Comparison of ENCODE assay signal across 15 cellular contexts in genomic region chr12:113850309-113851056, GRCh38.
A peak's percentile ranks its signal among the peaks of the same experiment; 100 is the strongest.
DNase-seq lines count a peak whose midpoint lies in the region; ATAC-seq and TF ChIP-seq lines count a peak whose summit lies in the region.
"Had no signal": no experiment of that assay in that cellular context is flagged by ENCODE, and none has a peak within 500 bp of the region (broad histone marks: within the 10 kb centered on the region; RNA-seq: fewer than 3 reads in every experiment).

No MANE protein-coding gene starts in this region.

- peak overlapping the region in 8 of 10 donors; percentile 9 to 70 (median 52) for H3K27ac ChIP-seq in heart right ventricle
- peak overlapping the region; percentile 63 for H3K27ac ChIP-seq in rectal smooth muscle tissue (ENCODE audit: low read depth, low read length)

- H3K4me1 ChIP-seq in heart right ventricle (peaks cover 0 to 46% (median 25%) of the 10 kb centered on the region in 9 donors), rectal smooth muscle tissue (ENCODE audit: control insufficient read depth, insufficient read depth, low read length) (peaks cover 6% of the 10 kb centered on the region)

- TF ChIP-seq CTCF in heart right ventricle (IDR thresholded peaks at IDR 0.05) (no peak), omental fat pad (IDR thresholded peaks at IDR 0.05) (no peak)

- H3K36me3 ChIP-seq in heart right ventricle (peaks cover 0 to 6% (median 0%) of the 10 kb centered on the region in 9 donors), rectal smooth muscle tissue (ENCODE audit: control insufficient read depth, insufficient read depth, low read length) (no peaks in the 10 kb centered on the region)

- H3K27me3 ChIP-seq in heart right ventricle (no peaks in the 10 kb centered on the region), rectal smooth muscle tissue (ENCODE audit: control insufficient read depth, insufficient read depth, low read length) (no peaks in the 10 kb centered on the region)
- H3K27me3 ChIP-seq: esophagus squamous epithelium had no signal

- peak; percentile 77 for DNase-seq in DMS 273 (lab: John Stamatoyannopoulos, UW; ENCODE audit: unreplicated experiment)
- DNase-seq in astrocyte of the hippocampus (ENCODE audit: low read depth, low spot score) = peak; percentile 68
- peak; percentile 64 to 69 for DNase-seq in heart right ventricle
- no peak for DNase-seq in omental fat pad (ENCODE audit: low spot score)
- no peak for DNase-seq in activated effector memory CD4-positive, alpha-beta T cell treated with Interleukin-2 at 50 U/mL for 16 hours
- DNase-seq: activated CD4-positive, alpha-beta T cell treated with anti-CD3 and anti-CD28 coated beads, Interleukin-2, amount 50 U/mL, for 4 hours; activated effector memory CD4-positive, alpha-beta T cell treated with anti-CD3 and anti-CD28 coated beads, Interleukin-2, amount 50 U/mL, for 16 hours; esophagus squamous epithelium; kidney; NCI-H2171; T-helper 2 cell had no signal

- peak; percentile 34 to 89 (median 76) for ATAC-seq in heart right ventricle
- no peak for ATAC-seq in HG03565 (IDR thresholded peaks at IDR 0.05; ENCODE audit: unreplicated experiment)
- ATAC-seq in omental fat pad (ENCODE audit: low FRiP score) = no peak
- no peak for ATAC-seq in HG02840 (IDR thresholded peaks at IDR 0.05; ENCODE audit: low FRiP score, unreplicated experiment)
- ATAC-seq: Panc1 had no signal

- H3K4me3 ChIP-seq in heart right ventricle (no peak overlapping the region), rectal smooth muscle tissue (ENCODE audit: low read length) (no peak overlapping the region)
- H3K4me3 ChIP-seq: esophagus squamous epithelium had no signal

- H3K9ac ChIP-seq in rectal smooth muscle tissue (ENCODE audit: low read length) = no peak overlapping the region

- H3K9me3 ChIP-seq in heart right ventricle = no peaks in the 10 kb centered on the region
- H3K9me3 ChIP-seq: esophagus squamous epithelium had no signal

- intact Hi-C loops in heart right ventricle (cut with DNase I) = no loop called here

- WGBS in heart right ventricle, 2 donors = 58 to 59% methylated on average over 8 of the region's 8 CpGs

Comparison
In these comparisons a context has a peak if more than half of its experiments do, and no peak if none do; other contexts are left out.
1. DNase-seq: peak in DMS 273 (single experiment), astrocyte of the hippocampus (single experiment) and heart right ventricle (2 of 2); none in omental fat pad (single experiment) and activated effector memory CD4-positive, alpha-beta T cell treated with Interleukin-2 at 50 U/mL for 16 hours (single experiment).
2. ATAC-seq: peak in heart right ventricle (8 of 8); none in HG03565 (single experiment), omental fat pad (single experiment) and HG02840 (single experiment).